Comparison of ENCODE assay signal across 9 cellular contexts in the genomic region with DNA sequence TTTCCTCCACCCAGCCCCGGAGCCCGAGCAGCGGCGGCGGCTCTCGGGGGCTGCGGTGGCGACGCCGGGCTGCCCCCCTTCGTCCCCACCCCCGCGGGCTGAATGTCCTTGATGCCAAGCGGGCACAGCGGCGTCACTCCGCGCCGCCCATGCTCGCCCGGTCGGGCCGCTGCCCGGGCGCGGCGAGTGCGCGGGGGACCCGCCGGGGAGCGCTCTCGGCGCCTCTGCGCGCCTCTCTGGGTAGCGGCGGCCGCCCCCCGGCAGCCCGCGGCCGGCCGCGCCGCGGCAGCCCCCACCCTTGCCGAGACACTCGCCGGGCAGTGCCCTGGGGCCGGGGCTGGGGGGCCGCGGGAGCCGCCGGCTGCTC. TPM values are rescaled to one million over a fixed set of nuclear protein-coding genes. Genes with fewer than 3 reads are reported as not detected.
DNase-seq lines count a peak whose midpoint lies in the region; ATAC-seq and TF ChIP-seq lines count a peak whose summit lies in the region.
"Had no signal": no experiment of that assay in that cellular context is flagged by ENCODE, and none has a peak within 500 bp of the region (broad histone marks: within the 10 kb centered on the region; RNA-seq: fewer than 3 reads in every experiment).

No MANE protein-coding gene starts in this region.

- H3K4me3 Mint-ChIP-seq in chondrocyte (ENCODE audit: unreplicated experiment) = peak overlapping the region; percentile 87

- H3K27ac ChIP-seq in lower lobe of right lung (no peak overlapping the region), thoracic aorta (peak overlapping the region in 1 of 2 donors; percentile 43)

- TF ChIP-seq CTCF in chondrocyte (IDR thresholded peaks at IDR 0.05) = no peak
- TF ChIP-seq CTCF in lower lobe of right lung (IDR thresholded peaks at IDR 0.05) = no peak
- TF ChIP-seq CTCF in thoracic aorta (IDR thresholded peaks at IDR 0.05) = no peak

- H3K9me3 ChIP-seq in lower lobe of right lung (no peaks in the 10 kb centered on the region), thoracic aorta (no peaks in the 10 kb centered on the region)

- peaks cover 23% of the 10 kb centered on the region for H3K4me1 ChIP-seq in lower lobe of right lung
- peaks cover 4 to 38% of the 10 kb centered on the region in 2 donors for H3K4me1 ChIP-seq in thoracic aorta (ENCODE audit: control insufficient read depth in 1 of 2, low read depth in 2 of 2)

- peaks cover 44% of the 10 kb centered on the region for H3K4me1 Mint-ChIP-seq in chondrocyte (ENCODE audit: low read depth)

- H3K27ac Mint-ChIP-seq in chondrocyte (ENCODE audit: unreplicated experiment) = no peak overlapping the region

- peak; percentile 33 for DNase-seq in NCI-H345 (lab: John Stamatoyannopoulos, UW)
- no peak for DNase-seq in NCI-H345 treated with DMSO at 0.1 percent for 48 hours (lab: John Stamatoyannopoulos, UW; ENCODE audit: unreplicated experiment)
- DNase-seq in chondrocyte (ENCODE audit: low spot score) = no peak
- DNase-seq in lower lobe of right lung = no peak
- DNase-seq in thoracic aorta (ENCODE audit: low spot score) = no peak
- no peak for DNase-seq in G401 (ENCODE audit: low spot score)
- DNase-seq: KG1 had no signal

- H3K4me3 ChIP-seq in lower lobe of right lung = peak overlapping the region; percentile 57
- peak overlapping the region; percentile 81 for H3K4me3 ChIP-seq in thoracic aorta

- intact Hi-C loops in lower lobe of right lung (cut with DNase I) = no loop called here

- in situ Hi-C loops in G401 (cut with HindIII; ENCODE audit: low sequenced_read_pairs) = no loop called here

- peaks cover 3% of the 10 kb centered on the region for H3K27me3 Mint-ChIP-seq in chondrocyte (ENCODE audit: low read depth)

- no peaks in the 10 kb centered on the region for H3K9me3 Mint-ChIP-seq in chondrocyte (ENCODE audit: low read depth)

- peaks cover 6% of the 10 kb centered on the region for H3K36me3 Mint-ChIP-seq in chondrocyte (ENCODE audit: low read depth)

- no peaks in the 10 kb centered on the region for H3K36me3 ChIP-seq in lower lobe of right lung
- H3K36me3 ChIP-seq in thoracic aorta = no peaks in the 10 kb centered on the region

- ATAC-seq in lower lobe of right lung (no peak), thoracic aorta (ENCODE audit: insufficient number of reproducible peaks, low FRiP score, low read depth) (no peak), GM21423 (IDR thresholded peaks at IDR 0.05; ENCODE audit: unreplicated experiment) (no peak), HG03025 (IDR thresholded peaks at IDR 0.05; ENCODE audit: low FRiP score, unreplicated experiment) (no peak)

- peaks cover 67% of the 10 kb centered on the region for H3K27me3 ChIP-seq in lower lobe of right lung (ENCODE audit: low read depth)
- H3K27me3 ChIP-seq in thoracic aorta (replicated peaks; ENCODE audit: insufficient read depth) = no peaks in the 10 kb centered on the region

RNA-seq across cellular contexts. Expression of a gene that starts 0.4 kb away (rescaled TPM):
- total RNA-seq in chondrocyte (11.3 to 57.7 TPM (median 13.0 TPM) in 3 replicates), lower lobe of right lung (4.3 TPM), thoracic aorta (10 to 100 TPM; 12.2 to 27.7 TPM)
- total RNA-seq in G401 (2014; rRNA removed; shearing (Covaris generic)) = under 0.01 TPM in 1 of 2 replicates, not detected in the other
